ENCODE assay signal across 19 cellular contexts in the genomic region with DNA sequence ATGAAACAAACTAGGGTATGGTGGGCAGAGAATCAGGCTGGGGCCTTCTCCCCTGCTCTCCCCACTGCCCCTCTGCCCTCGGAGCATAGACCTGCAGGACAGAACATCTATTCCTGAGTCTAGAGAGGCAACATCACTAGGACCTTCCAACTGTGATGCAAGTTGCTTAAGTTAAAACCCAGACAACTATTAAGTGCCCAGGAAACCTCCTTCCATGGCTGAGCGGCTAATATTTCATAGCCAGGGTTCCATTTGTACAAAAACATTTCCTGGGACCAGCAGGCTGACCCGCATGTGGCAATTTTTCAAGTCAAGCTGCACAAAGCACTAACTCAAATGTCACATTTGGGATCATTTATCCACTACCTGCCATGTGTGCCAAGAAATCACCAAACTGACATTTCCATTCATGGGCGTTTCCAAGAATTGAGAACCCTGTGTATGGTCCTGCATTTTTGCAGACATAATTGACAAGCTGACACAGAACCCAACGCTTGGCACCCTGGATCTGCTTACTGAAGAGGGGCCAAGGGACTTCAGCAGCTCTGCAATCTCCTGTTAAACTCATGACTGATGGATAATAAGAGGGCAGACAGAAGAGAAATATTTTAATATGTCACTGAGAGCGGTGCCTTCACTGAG.
"Had no signal": no experiment of that assay in that cellular context is flagged by ENCODE, and none has a peak within 500 bp of the region (broad histone marks: within the 10 kb centered on the region; RNA-seq: fewer than 3 reads in every experiment).

No MANE protein-coding gene starts in this region.

- DNase-seq: effector memory CD8-positive, alpha-beta T cell; foreskin keratinocyte; head of caudate nucleus; kidney; left cardiac atrium; left ventricle myocardium inferior; lower lobe of right lung; naive B cell; retina; stimulated activated CD4-positive, alpha-beta T cell treated with anti-CD3 and anti-CD28 coated beads, Interleukin-2, amount 100 ng/mL, for 24 hours; stimulated activated CD4-positive, alpha-beta T cell treated with anti-CD3 and anti-CD28 coated beads, Interleukin-4, amount 100 ng/mL, for 4 hours; stimulated activated naive CD4-positive, alpha-beta T cell treated with Interleukin-2 at 50 U/mL for 16 hours; thyroid gland had no signal

- H3K27ac ChIP-seq: epithelial cell of prostate, foreskin keratinocyte, hepatocyte, left ventricle myocardium inferior, lower lobe of right lung, parathyroid adenoma, prostate gland, right lobe of liver, thyroid gland had no signal

- H3K27me3 ChIP-seq: esophagus muscularis mucosa, foreskin keratinocyte, hepatocyte, right lobe of liver, thyroid gland had no signal

- ATAC-seq: effector memory CD8-positive, alpha-beta T cell; foreskin keratinocyte; left cardiac atrium; right lobe of liver had no signal

- H3K36me3 ChIP-seq: left ventricle myocardium inferior, lower lobe of right lung, prostate gland, right lobe of liver, thyroid gland had no signal

- H3K4me1 ChIP-seq: left ventricle myocardium inferior, parathyroid adenoma, prostate gland, thyroid gland had no signal

- H3K4me3 ChIP-seq: esophagus muscularis mucosa, hepatocyte, left ventricle myocardium inferior, lower lobe of right lung, prostate gland, right lobe of liver, thyroid gland had no signal

- H3K9me3 ChIP-seq: esophagus muscularis mucosa, left ventricle myocardium inferior, lower lobe of right lung, prostate gland, right lobe of liver, thyroid gland had no signal
